In the genomic region with DNA sequence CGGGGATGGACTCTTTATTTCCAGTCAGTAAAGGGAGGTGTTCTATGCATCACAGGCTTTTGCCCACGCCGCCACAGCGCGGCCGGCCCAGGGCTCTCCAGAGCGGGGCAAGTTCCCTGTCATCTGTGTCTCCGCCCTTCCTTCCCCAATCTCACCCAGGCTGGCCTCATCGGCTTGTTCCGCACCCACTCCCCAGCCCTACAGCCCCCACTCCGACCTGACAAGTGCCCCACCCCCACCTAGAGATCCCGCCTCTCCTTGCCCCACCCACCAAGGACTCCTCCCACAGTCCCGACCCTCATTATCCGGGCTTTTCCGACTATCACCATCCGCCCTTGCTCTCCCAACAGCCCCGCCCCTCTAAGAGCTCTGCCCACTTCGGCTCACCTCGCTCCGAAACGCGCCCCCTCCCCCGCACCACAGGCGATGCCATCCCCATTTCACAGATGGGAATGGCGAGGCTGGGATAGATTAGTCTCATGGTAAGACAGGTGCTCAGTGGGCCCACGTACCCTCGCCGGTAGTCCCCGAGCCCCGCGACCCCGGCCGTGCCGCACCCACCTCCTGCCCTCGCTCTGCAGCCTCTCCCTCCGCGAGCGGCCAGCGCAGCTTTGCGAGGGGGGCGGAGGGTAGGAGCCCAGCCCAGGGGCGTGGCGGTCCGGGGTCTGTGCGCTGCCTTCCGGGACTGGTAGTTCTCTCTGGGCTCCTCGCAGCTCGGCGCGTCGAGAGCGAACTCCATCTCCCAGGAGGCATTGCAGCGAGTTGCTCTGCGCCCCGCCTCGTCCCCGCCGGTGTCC, we compare ENCODE assay signal across 1 cellular context.
TF ChIP-seq lines count a peak whose summit lies in the region.

A gene with protein sequence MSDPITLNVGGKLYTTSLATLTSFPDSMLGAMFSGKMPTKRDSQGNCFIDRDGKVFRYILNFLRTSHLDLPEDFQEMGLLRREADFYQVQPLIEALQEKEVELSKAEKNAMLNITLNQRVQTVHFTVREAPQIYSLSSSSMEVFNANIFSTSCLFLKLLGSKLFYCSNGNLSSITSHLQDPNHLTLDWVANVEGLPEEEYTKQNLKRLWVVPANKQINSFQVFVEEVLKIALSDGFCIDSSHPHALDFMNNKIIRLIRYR (minus strand): TSS at position 615 of the 797 bp plus-strand sequence. CDS start 14,072 bp downstream, outside the sequence.

TF ChIP-seq in HepG2, 621 proteins besides CTCF, POLR2A, EP300 and RAD21 (continued from another document and continues in another):
- TF ChIP-seq, protein P1, sequence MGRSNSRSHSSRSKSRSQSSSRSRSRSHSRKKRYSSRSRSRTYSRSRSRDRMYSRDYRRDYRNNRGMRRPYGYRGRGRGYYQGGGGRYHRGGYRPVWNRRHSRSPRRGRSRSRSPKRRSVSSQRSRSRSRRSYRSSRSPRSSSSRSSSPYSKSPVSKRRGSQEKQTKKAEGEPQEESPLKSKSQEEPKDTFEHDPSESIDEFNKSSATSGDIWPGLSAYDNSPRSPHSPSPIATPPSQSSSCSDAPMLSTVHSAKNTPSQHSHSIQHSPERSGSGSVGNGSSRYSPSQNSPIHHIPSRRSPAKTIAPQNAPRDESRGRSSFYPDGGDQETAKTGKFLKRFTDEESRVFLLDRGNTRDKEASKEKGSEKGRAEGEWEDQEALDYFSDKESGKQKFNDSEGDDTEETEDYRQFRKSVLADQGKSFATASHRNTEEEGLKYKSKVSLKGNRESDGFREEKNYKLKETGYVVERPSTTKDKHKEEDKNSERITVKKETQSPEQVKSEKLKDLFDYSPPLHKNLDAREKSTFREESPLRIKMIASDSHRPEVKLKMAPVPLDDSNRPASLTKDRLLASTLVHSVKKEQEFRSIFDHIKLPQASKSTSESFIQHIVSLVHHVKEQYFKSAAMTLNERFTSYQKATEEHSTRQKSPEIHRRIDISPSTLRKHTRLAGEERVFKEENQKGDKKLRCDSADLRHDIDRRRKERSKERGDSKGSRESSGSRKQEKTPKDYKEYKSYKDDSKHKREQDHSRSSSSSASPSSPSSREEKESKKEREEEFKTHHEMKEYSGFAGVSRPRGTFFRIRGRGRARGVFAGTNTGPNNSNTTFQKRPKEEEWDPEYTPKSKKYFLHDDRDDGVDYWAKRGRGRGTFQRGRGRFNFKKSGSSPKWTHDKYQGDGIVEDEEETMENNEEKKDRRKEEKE (IDR thresholded peaks at IDR 0.05) = no peak
- TF ChIP-seq, protein P2, sequence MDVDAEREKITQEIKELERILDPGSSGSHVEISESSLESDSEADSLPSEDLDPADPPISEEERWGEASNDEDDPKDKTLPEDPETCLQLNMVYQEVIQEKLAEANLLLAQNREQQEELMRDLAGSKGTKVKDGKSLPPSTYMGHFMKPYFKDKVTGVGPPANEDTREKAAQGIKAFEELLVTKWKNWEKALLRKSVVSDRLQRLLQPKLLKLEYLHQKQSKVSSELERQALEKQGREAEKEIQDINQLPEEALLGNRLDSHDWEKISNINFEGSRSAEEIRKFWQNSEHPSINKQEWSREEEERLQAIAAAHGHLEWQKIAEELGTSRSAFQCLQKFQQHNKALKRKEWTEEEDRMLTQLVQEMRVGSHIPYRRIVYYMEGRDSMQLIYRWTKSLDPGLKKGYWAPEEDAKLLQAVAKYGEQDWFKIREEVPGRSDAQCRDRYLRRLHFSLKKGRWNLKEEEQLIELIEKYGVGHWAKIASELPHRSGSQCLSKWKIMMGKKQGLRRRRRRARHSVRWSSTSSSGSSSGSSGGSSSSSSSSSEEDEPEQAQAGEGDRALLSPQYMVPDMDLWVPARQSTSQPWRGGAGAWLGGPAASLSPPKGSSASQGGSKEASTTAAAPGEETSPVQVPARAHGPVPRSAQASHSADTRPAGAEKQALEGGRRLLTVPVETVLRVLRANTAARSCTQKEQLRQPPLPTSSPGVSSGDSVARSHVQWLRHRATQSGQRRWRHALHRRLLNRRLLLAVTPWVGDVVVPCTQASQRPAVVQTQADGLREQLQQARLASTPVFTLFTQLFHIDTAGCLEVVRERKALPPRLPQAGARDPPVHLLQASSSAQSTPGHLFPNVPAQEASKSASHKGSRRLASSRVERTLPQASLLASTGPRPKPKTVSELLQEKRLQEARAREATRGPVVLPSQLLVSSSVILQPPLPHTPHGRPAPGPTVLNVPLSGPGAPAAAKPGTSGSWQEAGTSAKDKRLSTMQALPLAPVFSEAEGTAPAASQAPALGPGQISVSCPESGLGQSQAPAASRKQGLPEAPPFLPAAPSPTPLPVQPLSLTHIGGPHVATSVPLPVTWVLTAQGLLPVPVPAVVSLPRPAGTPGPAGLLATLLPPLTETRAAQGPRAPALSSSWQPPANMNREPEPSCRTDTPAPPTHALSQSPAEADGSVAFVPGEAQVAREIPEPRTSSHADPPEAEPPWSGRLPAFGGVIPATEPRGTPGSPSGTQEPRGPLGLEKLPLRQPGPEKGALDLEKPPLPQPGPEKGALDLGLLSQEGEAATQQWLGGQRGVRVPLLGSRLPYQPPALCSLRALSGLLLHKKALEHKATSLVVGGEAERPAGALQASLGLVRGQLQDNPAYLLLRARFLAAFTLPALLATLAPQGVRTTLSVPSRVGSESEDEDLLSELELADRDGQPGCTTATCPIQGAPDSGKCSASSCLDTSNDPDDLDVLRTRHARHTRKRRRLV (CRISPR knock-in tag; IDR thresholded peaks at IDR 0.05) = 0 out of 2 replicates have a peak, but pooled peaks have one; percentile 70
- TF ChIP-seq SOX13 (IDR thresholded peaks at IDR 0.05) (no peak), SOX13 (CRISPR knock-in tag; conservative IDR thresholded peaks at IDR 0.05 in 1 of 2, IDR thresholded peaks at IDR 0.05 in 1 of 2) (peak in 1 of 2 experiments; percentile 21; a peak in 1 of 4 replicates), ZNF766 (CRISPR knock-in tag; IDR thresholded peaks at IDR 0.05; ENCODE audit: borderline replicate concordance) (no peak), FOXO1 (CRISPR knock-in tag; IDR thresholded peaks at IDR 0.05) (peak; percentile 36; the same call in 1 of the 2 replicates), CBX2 (IDR thresholded peaks at IDR 0.05; ENCODE audit: low read depth, low read length) (no peak), CBX2 (CRISPR knock-in tag; IDR thresholded peaks at IDR 0.05; ENCODE audit: low read depth) (no peak), ZFP90 (CRISPR knock-in tag; IDR thresholded peaks at IDR 0.05; ENCODE audit: borderline replicate concordance) (no peak; the same call in 1 of the 2 replicates), SNAI1 (CRISPR knock-in tag; IDR thresholded peaks at IDR 0.05; ENCODE audit: borderline replicate concordance) (peak; percentile 97), REL (CRISPR knock-in tag; conservative IDR thresholded peaks at IDR 0.05) (0 out of 2 replicates have a peak, but pooled peaks have one; percentile 68), ZNF10 (CRISPR knock-in tag; IDR thresholded peaks at IDR 0.05; ENCODE audit: borderline replicate concordance, low read depth) (no peak), ZNF749 (CRISPR knock-in tag; IDR thresholded peaks at IDR 0.05; ENCODE audit: borderline replicate concordance) (no peak), ZNF550 (CRISPR knock-in tag; IDR thresholded peaks at IDR 0.05; ENCODE audit: borderline replicate concordance) (no peak), HDAC6 (IDR thresholded peaks at IDR 0.05; ENCODE audit: low read depth, low read length) (no peak; the same call in 1 of the 2 replicates), ASH2L (IDR thresholded peaks at IDR 0.05; ENCODE audit: insufficient read length, low read depth, low read length) (peak; percentile 93), ATF7-NPFF (CRISPR knock-in tag; IDR thresholded peaks at IDR 0.05; ENCODE audit: low read depth) (no peak; the same call in 1 of the 2 replicates), SUZ12 (IDR thresholded peaks at IDR 0.05; ENCODE audit: low read depth, low read length) (peak; percentile 89), ZNF446 (CRISPR knock-in tag; IDR thresholded peaks at IDR 0.05) (no peak), POLR2AphosphoS2 (IDR thresholded peaks at IDR 0.05; ENCODE audit: low read depth, low read length) (no peak), ISX (CRISPR knock-in tag; conservative IDR thresholded peaks at IDR 0.05) (no peak), ZNF564 (CRISPR knock-in tag; IDR thresholded peaks at IDR 0.05) (peak; percentile 66; the same call in 1 of the 2 replicates), SMARCC2 (IDR thresholded peaks at IDR 0.05) (no peak), SP5 (CRISPR knock-in tag; IDR thresholded peaks at IDR 0.05; ENCODE audit: borderline replicate concordance, low read depth) (no peak; the same call in none of the 2 replicates), ZNF543 (CRISPR knock-in tag; IDR thresholded peaks at IDR 0.05) (peak; percentile 75; the same call in 1 of the 2 replicates), PAF1 (CRISPR knock-in tag; IDR thresholded peaks at IDR 0.05) (no peak), ZNF234 (CRISPR knock-in tag; conservative IDR thresholded peaks at IDR 0.05) (0 out of 2 replicates have a peak, but pooled peaks have one; percentile 39)
- TF ChIP-seq, protein P3, sequence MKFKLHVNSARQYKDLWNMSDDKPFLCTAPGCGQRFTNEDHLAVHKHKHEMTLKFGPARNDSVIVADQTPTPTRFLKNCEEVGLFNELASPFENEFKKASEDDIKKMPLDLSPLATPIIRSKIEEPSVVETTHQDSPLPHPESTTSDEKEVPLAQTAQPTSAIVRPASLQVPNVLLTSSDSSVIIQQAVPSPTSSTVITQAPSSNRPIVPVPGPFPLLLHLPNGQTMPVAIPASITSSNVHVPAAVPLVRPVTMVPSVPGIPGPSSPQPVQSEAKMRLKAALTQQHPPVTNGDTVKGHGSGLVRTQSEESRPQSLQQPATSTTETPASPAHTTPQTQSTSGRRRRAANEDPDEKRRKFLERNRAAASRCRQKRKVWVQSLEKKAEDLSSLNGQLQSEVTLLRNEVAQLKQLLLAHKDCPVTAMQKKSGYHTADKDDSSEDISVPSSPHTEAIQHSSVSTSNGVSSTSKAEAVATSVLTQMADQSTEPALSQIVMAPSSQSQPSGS (CRISPR knock-in tag; IDR thresholded peaks at IDR 0.05) = peak; percentile 75
- TF ChIP-seq, protein P4, sequence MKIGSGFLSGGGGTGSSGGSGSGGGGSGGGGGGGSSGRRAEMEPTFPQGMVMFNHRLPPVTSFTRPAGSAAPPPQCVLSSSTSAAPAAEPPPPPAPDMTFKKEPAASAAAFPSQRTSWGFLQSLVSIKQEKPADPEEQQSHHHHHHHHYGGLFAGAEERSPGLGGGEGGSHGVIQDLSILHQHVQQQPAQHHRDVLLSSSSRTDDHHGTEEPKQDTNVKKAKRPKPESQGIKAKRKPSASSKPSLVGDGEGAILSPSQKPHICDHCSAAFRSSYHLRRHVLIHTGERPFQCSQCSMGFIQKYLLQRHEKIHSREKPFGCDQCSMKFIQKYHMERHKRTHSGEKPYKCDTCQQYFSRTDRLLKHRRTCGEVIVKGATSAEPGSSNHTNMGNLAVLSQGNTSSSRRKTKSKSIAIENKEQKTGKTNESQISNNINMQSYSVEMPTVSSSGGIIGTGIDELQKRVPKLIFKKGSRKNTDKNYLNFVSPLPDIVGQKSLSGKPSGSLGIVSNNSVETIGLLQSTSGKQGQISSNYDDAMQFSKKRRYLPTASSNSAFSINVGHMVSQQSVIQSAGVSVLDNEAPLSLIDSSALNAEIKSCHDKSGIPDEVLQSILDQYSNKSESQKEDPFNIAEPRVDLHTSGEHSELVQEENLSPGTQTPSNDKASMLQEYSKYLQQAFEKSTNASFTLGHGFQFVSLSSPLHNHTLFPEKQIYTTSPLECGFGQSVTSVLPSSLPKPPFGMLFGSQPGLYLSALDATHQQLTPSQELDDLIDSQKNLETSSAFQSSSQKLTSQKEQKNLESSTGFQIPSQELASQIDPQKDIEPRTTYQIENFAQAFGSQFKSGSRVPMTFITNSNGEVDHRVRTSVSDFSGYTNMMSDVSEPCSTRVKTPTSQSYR (CRISPR knock-in tag; IDR thresholded peaks at IDR 0.05; ENCODE audit: borderline replicate concordance) = no peak; the same call in 1 of the 2 replicates
- TF ChIP-seq, protein P5, sequence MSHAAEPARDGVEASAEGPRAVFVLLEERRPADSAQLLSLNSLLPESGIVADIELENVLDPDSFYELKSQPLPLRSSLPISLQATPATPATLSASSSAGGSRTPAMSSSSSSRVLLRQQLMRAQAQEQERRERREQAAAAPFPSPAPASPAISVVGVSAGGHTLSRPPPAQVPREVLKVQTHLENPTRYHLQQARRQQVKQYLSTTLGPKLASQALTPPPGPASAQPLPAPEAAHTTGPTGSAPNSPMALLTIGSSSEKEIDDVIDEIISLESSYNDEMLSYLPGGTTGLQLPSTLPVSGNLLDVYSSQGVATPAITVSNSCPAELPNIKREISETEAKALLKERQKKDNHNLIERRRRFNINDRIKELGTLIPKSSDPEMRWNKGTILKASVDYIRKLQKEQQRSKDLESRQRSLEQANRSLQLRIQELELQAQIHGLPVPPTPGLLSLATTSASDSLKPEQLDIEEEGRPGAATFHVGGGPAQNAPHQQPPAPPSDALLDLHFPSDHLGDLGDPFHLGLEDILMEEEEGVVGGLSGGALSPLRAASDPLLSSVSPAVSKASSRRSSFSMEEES (CRISPR knock-in tag; IDR thresholded peaks at IDR 0.05) = peak; percentile 13
- TF ChIP-seq, protein P6, sequence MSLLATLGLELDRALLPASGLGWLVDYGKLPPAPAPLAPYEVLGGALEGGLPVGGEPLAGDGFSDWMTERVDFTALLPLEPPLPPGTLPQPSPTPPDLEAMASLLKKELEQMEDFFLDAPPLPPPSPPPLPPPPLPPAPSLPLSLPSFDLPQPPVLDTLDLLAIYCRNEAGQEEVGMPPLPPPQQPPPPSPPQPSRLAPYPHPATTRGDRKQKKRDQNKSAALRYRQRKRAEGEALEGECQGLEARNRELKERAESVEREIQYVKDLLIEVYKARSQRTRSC (CRISPR knock-in tag; IDR thresholded peaks at IDR 0.05; ENCODE audit: low read depth) = no peak; the same call in 1 of the 2 replicates
- TF ChIP-seq, protein P7, sequence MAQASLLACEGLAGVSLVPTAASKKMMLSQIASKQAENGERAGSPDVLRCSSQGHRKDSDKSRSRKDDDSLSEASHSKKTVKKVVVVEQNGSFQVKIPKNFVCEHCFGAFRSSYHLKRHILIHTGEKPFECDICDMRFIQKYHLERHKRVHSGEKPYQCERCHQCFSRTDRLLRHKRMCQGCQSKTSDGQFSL (CRISPR knock-in tag; IDR thresholded peaks at IDR 0.05) = no peak
- TF ChIP-seq, protein P8, sequence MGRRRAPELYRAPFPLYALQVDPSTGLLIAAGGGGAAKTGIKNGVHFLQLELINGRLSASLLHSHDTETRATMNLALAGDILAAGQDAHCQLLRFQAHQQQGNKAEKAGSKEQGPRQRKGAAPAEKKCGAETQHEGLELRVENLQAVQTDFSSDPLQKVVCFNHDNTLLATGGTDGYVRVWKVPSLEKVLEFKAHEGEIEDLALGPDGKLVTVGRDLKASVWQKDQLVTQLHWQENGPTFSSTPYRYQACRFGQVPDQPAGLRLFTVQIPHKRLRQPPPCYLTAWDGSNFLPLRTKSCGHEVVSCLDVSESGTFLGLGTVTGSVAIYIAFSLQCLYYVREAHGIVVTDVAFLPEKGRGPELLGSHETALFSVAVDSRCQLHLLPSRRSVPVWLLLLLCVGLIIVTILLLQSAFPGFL (CRISPR knock-in tag; IDR thresholded peaks at IDR 0.05) = no peak
- TF ChIP-seq, protein P9, sequence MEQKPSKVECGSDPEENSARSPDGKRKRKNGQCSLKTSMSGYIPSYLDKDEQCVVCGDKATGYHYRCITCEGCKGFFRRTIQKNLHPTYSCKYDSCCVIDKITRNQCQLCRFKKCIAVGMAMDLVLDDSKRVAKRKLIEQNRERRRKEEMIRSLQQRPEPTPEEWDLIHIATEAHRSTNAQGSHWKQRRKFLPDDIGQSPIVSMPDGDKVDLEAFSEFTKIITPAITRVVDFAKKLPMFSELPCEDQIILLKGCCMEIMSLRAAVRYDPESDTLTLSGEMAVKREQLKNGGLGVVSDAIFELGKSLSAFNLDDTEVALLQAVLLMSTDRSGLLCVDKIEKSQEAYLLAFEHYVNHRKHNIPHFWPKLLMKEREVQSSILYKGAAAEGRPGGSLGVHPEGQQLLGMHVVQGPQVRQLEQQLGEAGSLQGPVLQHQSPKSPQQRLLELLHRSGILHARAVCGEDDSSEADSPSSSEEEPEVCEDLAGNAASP (CRISPR knock-in tag; IDR thresholded peaks at IDR 0.05; ENCODE audit: borderline replicate concordance) = peak; percentile 55; the same call in 1 of the 2 replicates
